16 cellular contexts compared by ENCODE assay signal in the genomic region with DNA sequence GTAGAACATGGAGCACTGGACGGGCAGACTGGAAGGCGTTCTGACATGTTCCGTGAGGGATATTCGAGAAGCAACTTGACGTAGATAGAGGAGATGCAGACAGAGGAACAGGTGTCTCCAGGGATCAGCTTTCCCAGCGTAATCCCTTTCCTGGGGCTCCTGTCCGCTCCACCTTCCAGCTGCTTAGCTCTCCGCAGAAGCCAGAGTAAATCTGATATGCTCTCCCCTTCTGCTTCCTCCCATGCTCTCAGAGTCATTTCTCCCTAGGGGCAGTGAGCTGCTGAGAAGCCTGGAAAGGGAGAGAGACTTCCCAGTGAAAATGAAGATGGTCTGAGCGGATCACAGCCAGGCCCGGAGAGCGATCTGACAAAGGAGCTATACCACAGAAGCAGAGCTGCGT.
"Had no signal": no experiment of that assay in that cellular context is flagged by ENCODE, and none has a peak within 500 bp of the region (broad histone marks: within the 10 kb centered on the region; RNA-seq: fewer than 3 reads in every experiment).

No MANE protein-coding gene starts in this region.

- H3K9me3 Mint-ChIP-seq: activated CD4-positive, alpha-beta T cell treated with anti-CD3 and anti-CD28 coated beads, Interleukin-2, amount 10 ng/mL, durations not matched to agents 24 days and 14 days had no signal

- H3K27ac Mint-ChIP-seq: activated CD4-positive, alpha-beta T cell treated with anti-CD3 and anti-CD28 coated beads, Interleukin-2, amount 10 ng/mL, durations not matched to agents 24 days and 14 days; activated naive CD4-positive, alpha-beta T cell treated with anti-CD3 and anti-CD28 coated beads, Interleukin-2, amount 50 U/mL, for 72 hours had no signal

- H3K36me3 Mint-ChIP-seq: activated naive CD4-positive, alpha-beta T cell treated with anti-CD3 and anti-CD28 coated beads, Interleukin-2, amount 50 U/mL, for 72 hours had no signal

- ATAC-seq: activated naive CD4-positive, alpha-beta T cell treated with anti-CD3 and anti-CD28 coated beads, Interleukin-2, amount 50 U/mL, for 72 hours; body of pancreas; left ventricle myocardium superior; stimulated activated naive CD8-positive, alpha-beta T cell treated with anti-CD3 and anti-CD28 coated beads, Interleukin-15, Interleukin-2, amounts not matched to agents 100 U/mL and 50 U/mL, for 24 hours; upper lobe of right lung had no signal

- DNase-seq: activated CD4-positive, alpha-beta T cell treated with anti-CD3 and anti-CD28 coated beads, Interleukin-2, amount 10 ng/mL, durations not matched to agents 24 days and 14 days; activated effector memory CD4-positive, alpha-beta T cell treated with Interleukin-2 at 50 U/mL for 16 hours; activated T-cell treated with anti-CD3 and anti-CD28 coated beads, Interleukin-2, amount 50 U/mL, for 1 hour; amniotic stem cell; body of pancreas; dermis blood vessel endothelial cell; kidney; left ventricle myocardium superior; mesendoderm; ovary; stimulated activated CD4-positive, alpha-beta T cell treated with anti-CD3 and anti-CD28 coated beads, Interleukin-4, amount 100 ng/mL, for 1 hour; stimulated activated CD8-positive, alpha-beta memory T cell treated with anti-CD3 and anti-CD28 coated beads, Interleukin-4, amount 100 ng/mL, for 48 hours; stimulated activated naive CD8-positive, alpha-beta T cell treated with anti-CD3 and anti-CD28 coated beads, Interleukin-15, Interleukin-2, amounts not matched to agents 100 U/mL and 50 U/mL, for 24 hours; T-helper 9 cell; upper lobe of right lung had no signal

- H3K27me3 Mint-ChIP-seq: activated CD4-positive, alpha-beta T cell treated with anti-CD3 and anti-CD28 coated beads, Interleukin-2, amount 10 ng/mL, durations not matched to agents 24 days and 14 days had no signal

- H3K4me1 Mint-ChIP-seq: activated CD4-positive, alpha-beta T cell treated with anti-CD3 and anti-CD28 coated beads, Interleukin-2, amount 10 ng/mL, durations not matched to agents 24 days and 14 days had no signal

- H3K4me3 Mint-ChIP-seq: activated CD4-positive, alpha-beta T cell treated with anti-CD3 and anti-CD28 coated beads, Interleukin-2, amount 10 ng/mL, durations not matched to agents 24 days and 14 days had no signal
